In genomic region chr2:120539937-120540718, GRCh38 we compare ENCODE assay signal across 10 cellular contexts.
DNase-seq lines count a peak whose midpoint lies in the region; FAIRE-seq and TF ChIP-seq lines count a peak whose summit lies in the region.
"Had no signal": no experiment of that assay in that cellular context is flagged by ENCODE, and none has a peak within 500 bp of the region (broad histone marks: within the 10 kb centered on the region; RNA-seq: fewer than 3 reads in every experiment).

No MANE protein-coding gene starts in this region.

- no peak overlapping the region for H3K4me3 Mint-ChIP-seq in glutamatergic neuron (ENCODE audit: unreplicated experiment)

- peaks cover 5% of the 10 kb centered on the region for H3K27me3 Mint-ChIP-seq in glutamatergic neuron (ENCODE audit: unreplicated experiment)

- H3K27ac Mint-ChIP-seq in glutamatergic neuron (ENCODE audit: unreplicated experiment) = no peak overlapping the region

- no peaks in the 10 kb centered on the region for H3K9me3 Mint-ChIP-seq in glutamatergic neuron (ENCODE audit: unreplicated experiment)

- no peak for TF ChIP-seq POLR2A in H54 (IDR thresholded peaks at IDR 0.05; ENCODE audit: low read depth, low read length)

- no peaks in the 10 kb centered on the region for H3K36me3 Mint-ChIP-seq in glutamatergic neuron (ENCODE audit: unreplicated experiment)

- TF ChIP-seq CTCF in glutamatergic neuron (IDR thresholded peaks at IDR 0.05; ENCODE audit: partially characterized antibody, unreplicated experiment) = no peak

- in situ Hi-C loops in SK-MEL-5 (cut with HindIII; ENCODE audit: low pct_unique_long_range_greater_than_20kb, low sequenced_read_pairs) = no loop called here

- no peak overlapping the region for H3K4me3 ChIP-seq in skeletal muscle cell (ENCODE audit: low read depth, low read length)
- H3K4me3 ChIP-seq: cardiac muscle cell had no signal

- H3K4me1 Mint-ChIP-seq in glutamatergic neuron (ENCODE audit: low read depth, unreplicated experiment) = peaks cover 6% of the 10 kb centered on the region

- peak; percentile 92 for DNase-seq in H54 (ENCODE audit: insufficient read length, low spot score)
- peak; percentile 46 for DNase-seq in SK-MEL-5 (ENCODE audit: low read depth, low spot score)
- DNase-seq in glutamatergic neuron = peak; percentile 39
- peak; percentile 90 for DNase-seq in skeletal muscle cell (ENCODE audit: low read depth)
- no peak for DNase-seq in NCI-H748 (lab: John Stamatoyannopoulos, UW; ENCODE audit: unreplicated experiment)
- no peak for DNase-seq in NCI-H187 (lab: John Stamatoyannopoulos, UW)
- no peak for DNase-seq in C1 segment of cervical spinal cord (lab: John Stamatoyannopoulos, UW)
- no peak for DNase-seq in pons (ENCODE audit: low spot score)
- DNase-seq: small intestine had no signal

- FAIRE-seq in H54 (lab: Jason Lieb, UNC) = peak; percentile 69
- FAIRE-seq: small intestine had no signal

Comparison
In these comparisons a context has a peak if more than half of its experiments do, and no peak if none do; other contexts are left out.
1. DNase-seq: peak in H54 (single experiment), SK-MEL-5 (single experiment), glutamatergic neuron (single experiment) and skeletal muscle cell (single experiment); none in NCI-H748 (single experiment), NCI-H187 (0 of 2), C1 segment of cervical spinal cord (0 of 14) and pons (single experiment).